Comparison of ENCODE assay signal across 18 cellular contexts in genomic region chr18:50696929-50697328, GRCh38.
DNase-seq lines count a peak whose midpoint lies in the region; ATAC-seq, FAIRE-seq and TF ChIP-seq lines count a peak whose summit lies in the region.
"Had no signal": no experiment of that assay in that cellular context is flagged by ENCODE, and none has a peak within 500 bp of the region (broad histone marks: within the 10 kb centered on the region; RNA-seq: fewer than 3 reads in every experiment).

No MANE protein-coding gene starts in this region.

- WGBS in GM12878 (ENCODE audit: insufficient coverage, insufficient replicate concordance, low lambda C conversion rate, missing lambda C conversion rate): 6% methylated on average over 4 of the region's 4 CpGs

- CTCF ChIA-PET in GM12878 (lab: Yijun Ruan, JAX): no interaction called here

- no peak overlapping the region for H3K9ac ChIP-seq in GM12878 (ENCODE audit: control insufficient read depth, insufficient read depth, low read length)

- no peak for TF ChIP-seq EP300 in GM12878 (IDR thresholded peaks at IDR 0.05; ENCODE audit: borderline replicate concordance in 1 of 2, control insufficient read depth in 1 of 2, low read depth in 2 of 2, low read length in 2 of 2)

- H3K4me1 ChIP-seq in GM12878 (ENCODE audit: control insufficient read depth, insufficient read depth, low read length): peaks cover 7% of the 10 kb centered on the region

- in situ Hi-C loops in GM12878 (cut with MboI): no loop called here

- POLR2A ChIA-PET in GM12878 (lab: Charles Lee): no interaction called here

- FAIRE-seq in GM18507 (lab: Jason Lieb, UNC) (peak; percentile 78), GM12878 (lab: Jason Lieb, UNC) (peak; percentile 38)

- no TSS peak for BruUV-seq in GM12878 (replicated peaks; lab: Mats Ljungman, UMichigan)

- H3K27ac ChIP-seq in GM12878 (ENCODE audit: control insufficient read depth, insufficient read depth): no peak overlapping the region

- peak; percentile 65 for ATAC-seq in GM21390 (IDR thresholded peaks at IDR 0.05; ENCODE audit: unreplicated experiment)
- peak; percentile 73 for ATAC-seq in HG03095 (IDR thresholded peaks at IDR 0.05; ENCODE audit: unreplicated experiment)
- peak; percentile 89 for ATAC-seq in GM12878
- ATAC-seq in HG03039 (IDR thresholded peaks at IDR 0.05; ENCODE audit: unreplicated experiment): no peak

- TF ChIP-seq POLR2A in GM12878 (IDR thresholded peaks at IDR 0.05; ENCODE audit: low read depth, low read length): no peak

- H3K9me3 ChIP-seq in GM12878 (replicated peaks; ENCODE audit: control insufficient read depth, insufficient read depth, low read length): no peaks in the 10 kb centered on the region
- H3K9me3 ChIP-seq: MG63 had no signal

- no peaks in the 10 kb centered on the region for H3K27me3 ChIP-seq in GM12878 (replicated peaks in 1 of 2; ENCODE audit: control insufficient read depth in 2 of 2, insufficient read depth in 2 of 2, low read length in 1 of 2)
- H3K27me3 ChIP-seq: cardiac muscle cell, MG63 had no signal

- H2AFZ ChIP-seq in GM12878 (ENCODE audit: control insufficient read depth, low read depth, low read length): no peak overlapping the region; the same call in 1 of the 2 replicates

- DNase-seq in GM18507 (ENCODE audit: extremely low spot score, insufficient read length, low read depth): peak; percentile 23
- DNase-seq in GM12878 (ENCODE audit: low read depth, low spot score): no peak
- no peak for DNase-seq in activated naive CD4-positive, alpha-beta T cell treated with Interleukin-2 at 50 U/mL for 16 hours
- DNase-seq in NOMO-1 treated with dmso at 0.1 percent for 144 hours (lab: John Stamatoyannopoulos, UW; ENCODE audit: unreplicated experiment): no peak
- no peak for DNase-seq in GF-D8 (lab: John Stamatoyannopoulos, UW)
- DNase-seq: activated CD4-positive, CD25-positive, alpha-beta regulatory T cell; activated naive CD8-positive, alpha-beta T cell treated with anti-CD3 and anti-CD28 coated beads for 36 hours; endodermal cell; foreskin fibroblast; mesenchymal stem cell; MG63; nucleus accumbens; stimulated activated CD4-positive, alpha-beta T cell treated with anti-CD3 and anti-CD28 coated beads, Interleukin-4, amount 100 ng/mL, for 4 hours; stimulated activated naive B cell treated with anti-CD40 and anti-IgM and Interleukin-4, amounts not matched to agents 10 μg/mL and 1 μg/mL and 100 μg/mL, for 72 hours had no signal

- H4K20me1 ChIP-seq in GM12878 (ENCODE audit: control insufficient read depth, insufficient read depth): no peaks in the 10 kb centered on the region

- no peak for TF ChIP-seq CTCF in GM12878 (IDR thresholded peaks at IDR 0.05 in 2 of 3, conservative IDR thresholded peaks at IDR 0.05 in 1 of 3; ENCODE audit: control insufficient read depth in 2 of 3, extremely low read depth in 1 of 3, insufficient read depth in 1 of 3, low read depth in 3 of 3, low read length in 3 of 3)

- intact Hi-C loops in GM12878 (cut with micrococcal nuclease; ENCODE audit: unreplicated experiment): no loop called here

- no peak overlapping the region for H3K4me2 ChIP-seq in GM12878 (ENCODE audit: control insufficient read depth, insufficient read depth)

- no peak for TF ChIP-seq RAD21 in GM12878 (IDR thresholded peaks at IDR 0.05; ENCODE audit: insufficient read depth, low read depth, low read length)

- SMC1A ChIA-PET in GM12878 (lab: Charles Lee; ENCODE audit: uncharacterized antibody, unreplicated experiment): interaction anchor here (0.6 kb wide), 1 partner anchor 1352 kb away, joined by 3 read pairs; no protein-coding TSS in a partner anchor

- RAD21 ChIA-PET in GM12878 (lab: Charles Lee; ENCODE audit: unreplicated experiment): no interaction called here

- H3K79me2 ChIP-seq in GM12878 (ENCODE audit: control insufficient read depth, insufficient read depth, low read length): no peaks in the 10 kb centered on the region

- no peak overlapping the region for H3K4me3 ChIP-seq in GM12878
- H3K4me3 ChIP-seq: cardiac muscle cell, MG63 had no signal

- no peaks in the 10 kb centered on the region for H3K36me3 ChIP-seq in GM12878 (ENCODE audit: control insufficient read depth in 2 of 2, insufficient read depth in 2 of 2, low read length in 1 of 2)
- H3K36me3 ChIP-seq: cardiac muscle cell, MG63 had no signal

TF ChIP-seq in GM12878, 131 proteins besides CTCF, POLR2A, EP300 and RAD21:
- TF ChIP-seq SP1 (IDR thresholded peaks at IDR 0.05; ENCODE audit: low read depth, low read length) (no peak), SKIL (IDR thresholded peaks at IDR 0.05; ENCODE audit: low read depth, poor library complexity, severe bottlenecking) (peak; percentile 34), RFX5 (IDR thresholded peaks at IDR 0.05; ENCODE audit: low read depth, low read length) (no peak), NR2C1 (IDR thresholded peaks at IDR 0.05) (no peak), MEF2B (IDR thresholded peaks at IDR 0.05; ENCODE audit: partially characterized antibody, poor library complexity, severe bottlenecking) (peak; percentile 83), NFYA (IDR thresholded peaks at IDR 0.05; ENCODE audit: borderline replicate concordance, low read depth, low read length) (no peak), SMAD5 (IDR thresholded peaks at IDR 0.05; ENCODE audit: low read depth) (no peak)
